ENCODE assay signal across 12 cellular contexts in the genomic region with DNA sequence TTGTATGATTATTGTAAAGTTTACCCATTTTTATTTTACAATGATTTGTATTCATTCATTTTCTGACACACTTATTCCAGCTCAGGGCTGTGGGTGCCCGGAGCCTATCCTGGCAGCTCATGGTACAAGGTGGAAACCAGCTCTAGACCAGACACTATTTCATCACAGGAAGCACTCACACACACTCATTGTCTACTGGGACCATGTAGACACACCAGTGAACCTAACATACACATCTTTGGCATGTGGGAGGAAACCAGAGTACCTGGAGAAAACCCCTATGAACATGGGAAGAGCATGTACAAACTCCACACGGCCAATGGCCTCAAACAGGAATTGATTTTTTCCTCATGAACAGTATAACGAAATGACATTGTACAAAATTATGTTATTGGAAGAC. TPM values are rescaled to one million over a fixed set of nuclear protein-coding genes. Genes with fewer than 3 reads are reported as not detected.
DNase-seq lines count a peak whose midpoint lies in the region; ATAC-seq, FAIRE-seq and TF ChIP-seq lines count a peak whose summit lies in the region.
"Had no signal": no experiment of that assay in that cellular context is flagged by ENCODE, and none has a peak within 500 bp of the region (broad histone marks: within the 10 kb centered on the region; RNA-seq: fewer than 3 reads in every experiment).

No MANE protein-coding gene starts in this region.

- peaks cover 95% of the 10 kb centered on the region for H3K79me2 ChIP-seq in DND-41 (ENCODE audit: insufficient read depth, low read length)

- ATAC-seq in DND-41 (ENCODE audit: insufficient read depth, low read depth), result no peak

- H3K4me3 ChIP-seq in DND-41 (ENCODE audit: low read depth in 1 of 2, low read length in 2 of 2) (peak overlapping the region; percentile 63 to 68; a peak in 3 of 4 replicates), HFF-Myc (replicated peaks; ENCODE audit: low read depth, low read length) (peak overlapping the region; percentile 94), fibroblast of pulmonary artery (replicated peaks; ENCODE audit: low read depth, low read length) (no peak overlapping the region), esophagus squamous epithelium (no peak overlapping the region)

- FAIRE-seq in GM12892 (lab: Jason Lieb, UNC), result no peak
- FAIRE-seq: endometrium, islet of Langerhans had no signal

- intact Hi-C loops in esophagus squamous epithelium (cut with DNase I), result no loop called here

- no peaks in the 10 kb centered on the region for H3K27me3 ChIP-seq in DND-41 (ENCODE audit: insufficient read depth, low read length, poor library complexity)
- H3K27me3 ChIP-seq in esophagus squamous epithelium, result no peaks in the 10 kb centered on the region
- H3K27me3 ChIP-seq: neutrophil had no signal

- TF ChIP-seq POLR2A in GM12892 (IDR thresholded peaks at IDR 0.05; ENCODE audit: low read depth, low read length) (no peak), esophagus squamous epithelium (IDR thresholded peaks at IDR 0.05) (no peak)

- no peak overlapping the region for H2AFZ ChIP-seq in DND-41 (ENCODE audit: low read depth, low read length)

- peak overlapping the region; percentile 75 for H3K4me2 ChIP-seq in DND-41 (ENCODE audit: insufficient read depth, low read length)

- H3K4me1 ChIP-seq in DND-41 (ENCODE audit: insufficient read depth, low read length), result peaks cover 76% of the 10 kb centered on the region
- peaks cover 0 to 33% (median 14%) of the 10 kb centered on the region in 3 donors for H3K4me1 ChIP-seq in esophagus squamous epithelium

- H4K20me1 ChIP-seq in DND-41 (ENCODE audit: insufficient read depth, low read length), result peaks cover 59% of the 10 kb centered on the region; the same call in 1 of the 2 replicates

- DNase-seq in DND-41 (no peak), HFF-Myc (ENCODE audit: extremely low read depth, low read depth) (no peak), RPMI7951 (ENCODE audit: low read depth) (peak; percentile 14), fibroblast of pulmonary artery (ENCODE audit: low read depth) (peak; percentile 37), GM12892 (ENCODE audit: insufficient read length) (no peak), C1 segment of cervical spinal cord (lab: John Stamatoyannopoulos, UW) (no peak), NCI-H2029 (lab: John Stamatoyannopoulos, UW) (no peak), esophagus squamous epithelium (lab: John Stamatoyannopoulos, UW) (no peak)
- DNase-seq: NCI-H774 had no signal

- 66 to 68% methylated on average over 3 of the region's 3 CpGs for WGBS in esophagus squamous epithelium, 2 donors

- H3K27ac ChIP-seq in DND-41 (ENCODE audit: low read length), result peak overlapping the region; percentile 50
- H3K27ac ChIP-seq in esophagus squamous epithelium, result no peak overlapping the region
- H3K27ac ChIP-seq: neutrophil had no signal

- H3K36me3 ChIP-seq in DND-41 (ENCODE audit: insufficient read depth, low read length), result peaks cover 43% of the 10 kb centered on the region
- no peaks in the 10 kb centered on the region for H3K36me3 ChIP-seq in esophagus squamous epithelium
- H3K36me3 ChIP-seq: neutrophil had no signal

- TF ChIP-seq CTCF in DND-41 (IDR thresholded peaks at IDR 0.05; ENCODE audit: borderline replicate concordance, extremely low read depth, low read length, poor library complexity, severe bottlenecking) (no peak), HFF-Myc (IDR thresholded peaks at IDR 0.05; ENCODE audit: low read depth, low read length, missing control alignments) (no peak), fibroblast of pulmonary artery (IDR thresholded peaks at IDR 0.05; ENCODE audit: low read length, missing control alignments) (no peak), esophagus squamous epithelium (IDR thresholded peaks at IDR 0.05) (no peak)

- no peaks in the 10 kb centered on the region for H3K9me3 ChIP-seq in DND-41 (ENCODE audit: insufficient read depth, low read length, severe bottlenecking)
- no peaks in the 10 kb centered on the region for H3K9me3 ChIP-seq in esophagus squamous epithelium
- H3K9me3 ChIP-seq: neutrophil had no signal

- H3K9ac ChIP-seq in DND-41 (ENCODE audit: low read depth, low read length), result peak overlapping the region; percentile 81

RNA-seq across cellular contexts. Expression of a gene that starts 2.4 kb away (rescaled TPM):
- total RNA-seq in RPMI7951 (2014; rRNA removed; shearing (Covaris generic)), result 24.2 and 28.0 TPM in 2 replicates
- 27.6 TPM for polyA plus RNA-seq in GM12892 (2012; ENCODE audit: missing spikeins)
- 1 to 10 TPM; 2.0 to 9.2 (median 5.1) TPM for total RNA-seq in esophagus squamous epithelium

RNA-seq across cellular contexts. Expression of a gene that starts 2.5 kb away (rescaled TPM):
- 24.8 and 27.8 TPM in 2 replicates for total RNA-seq in RPMI7951 (2014; rRNA removed; shearing (Covaris generic))
- 19.2 TPM for polyA plus RNA-seq in GM12892 (2012; ENCODE audit: missing spikeins)
- 10 to 100 TPM; 13.8 to 20.7 (median 14.4) TPM for total RNA-seq in esophagus squamous epithelium

Comparison
In these comparisons a context has a peak if more than half of its experiments do, and no peak if none do; other contexts are left out.
1. DNase-seq: peak in RPMI7951 (single experiment) and fibroblast of pulmonary artery (single experiment); none in DND-41 (single experiment), HFF-Myc (single experiment), GM12892 (single experiment), C1 segment of cervical spinal cord (0 of 14), NCI-H2029 (single experiment) and esophagus squamous epithelium (single experiment).
2. H3K4me3 ChIP-seq: peak in DND-41 (2 of 2) and HFF-Myc (single experiment); none in fibroblast of pulmonary artery (single experiment) and esophagus squamous epithelium (0 of 4).